ENCODE assay signal across 1 cellular context in the genomic region with DNA sequence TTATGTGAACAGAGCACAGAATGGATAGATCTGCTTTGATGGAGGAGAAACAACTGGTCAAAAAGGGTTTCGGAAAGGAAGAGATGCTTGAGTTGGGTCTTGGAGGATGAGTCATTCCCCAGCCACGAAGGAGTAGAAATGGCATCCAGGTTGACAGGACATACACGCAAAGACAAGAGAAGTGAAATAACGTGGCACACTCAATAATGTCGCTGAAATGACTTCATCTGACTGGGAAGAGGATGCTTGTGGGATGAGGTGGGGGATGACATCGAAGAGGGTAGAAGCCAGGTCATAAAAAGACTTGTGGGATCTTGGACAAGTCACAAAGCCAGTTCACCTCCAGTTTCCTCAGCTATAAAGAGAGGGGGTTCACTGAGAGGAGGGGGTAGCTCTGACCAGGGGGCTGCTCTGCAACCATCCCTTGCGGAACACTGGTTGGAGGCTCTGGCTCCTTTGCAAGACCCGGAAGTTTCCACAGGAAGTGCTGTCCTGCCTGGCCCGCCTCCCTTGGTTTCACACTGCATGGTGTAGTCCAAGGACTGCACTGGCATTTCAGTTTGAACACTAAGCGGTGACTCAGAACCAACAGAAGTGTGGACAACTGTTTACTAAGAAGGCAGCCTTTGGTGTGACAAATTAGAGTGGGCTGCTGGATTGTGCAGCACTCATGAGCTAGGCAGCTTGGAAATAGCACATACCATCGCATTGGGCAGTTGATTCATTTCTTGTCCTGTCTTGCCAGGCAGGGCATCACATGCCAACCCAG.
TF ChIP-seq lines count a peak whose summit lies in the region.

No MANE protein-coding gene starts in this region.

TF ChIP-seq in HepG2, 621 proteins besides CTCF, POLR2A, EP300 and RAD21 (continued from another document):
- TF ChIP-seq, protein P1, sequence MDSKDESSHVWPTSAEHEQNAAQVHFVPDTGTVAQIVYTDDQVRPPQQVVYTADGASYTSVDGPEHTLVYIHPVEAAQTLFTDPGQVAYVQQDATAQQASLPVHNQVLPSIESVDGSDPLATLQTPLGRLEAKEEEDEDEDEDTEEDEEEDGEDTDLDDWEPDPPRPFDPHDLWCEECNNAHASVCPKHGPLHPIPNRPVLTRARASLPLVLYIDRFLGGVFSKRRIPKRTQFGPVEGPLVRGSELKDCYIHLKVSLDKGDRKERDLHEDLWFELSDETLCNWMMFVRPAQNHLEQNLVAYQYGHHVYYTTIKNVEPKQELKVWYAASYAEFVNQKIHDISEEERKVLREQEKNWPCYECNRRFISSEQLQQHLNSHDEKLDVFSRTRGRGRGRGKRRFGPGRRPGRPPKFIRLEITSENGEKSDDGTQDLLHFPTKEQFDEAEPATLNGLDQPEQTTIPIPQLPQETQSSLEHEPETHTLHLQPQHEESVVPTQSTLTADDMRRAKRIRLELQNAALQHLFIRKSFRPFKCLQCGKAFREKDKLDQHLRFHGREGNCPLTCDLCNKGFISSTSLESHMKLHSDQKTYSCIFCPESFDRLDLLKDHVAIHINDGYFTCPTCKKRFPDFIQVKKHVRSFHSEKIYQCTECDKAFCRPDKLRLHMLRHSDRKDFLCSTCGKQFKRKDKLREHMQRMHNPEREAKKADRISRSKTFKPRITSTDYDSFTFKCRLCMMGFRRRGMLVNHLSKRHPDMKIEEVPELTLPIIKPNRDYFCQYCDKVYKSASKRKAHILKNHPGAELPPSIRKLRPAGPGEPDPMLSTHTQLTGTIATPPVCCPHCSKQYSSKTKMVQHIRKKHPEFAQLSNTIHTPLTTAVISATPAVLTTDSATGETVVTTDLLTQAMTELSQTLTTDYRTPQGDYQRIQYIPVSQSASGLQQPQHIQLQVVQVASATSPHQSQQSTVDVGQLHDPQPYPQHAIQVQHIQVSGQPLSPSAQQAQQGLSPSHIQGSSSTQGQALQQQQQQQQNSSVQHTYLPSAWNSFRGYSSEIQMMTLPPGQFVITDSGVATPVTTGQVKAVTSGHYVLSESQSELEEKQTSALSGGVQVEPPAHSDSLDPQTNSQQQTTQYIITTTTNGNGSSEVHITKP (CRISPR knock-in tag; IDR thresholded peaks at IDR 0.05; ENCODE audit: low read depth) = 0 out of 2 replicates have a peak, but pooled peaks have one; percentile 22
- TF ChIP-seq GABPB1 (CRISPR knock-in tag; IDR thresholded peaks at IDR 0.05) = 0 out of 2 replicates have a peak, but pooled peaks have one; percentile 45
